ENCODE assay signal across 1 cellular context in the genomic region with DNA sequence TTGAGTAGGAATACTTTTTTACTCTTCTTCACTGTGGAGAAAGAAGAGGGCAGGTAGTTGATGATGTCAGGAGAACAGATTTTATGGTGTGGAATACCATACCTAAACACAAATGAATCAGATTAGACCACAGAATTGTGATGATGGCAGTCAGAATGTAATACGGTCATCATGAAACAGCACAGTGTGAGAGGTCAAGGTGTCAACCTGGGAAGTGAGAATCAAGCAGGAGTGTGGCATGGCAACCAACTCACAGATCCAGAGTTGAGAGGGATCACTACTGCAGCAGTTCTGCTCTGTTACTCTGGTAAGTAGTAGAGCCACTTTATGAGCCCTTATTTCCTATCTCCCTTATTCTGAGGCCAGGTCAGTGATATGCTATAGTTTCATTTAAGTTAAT.
TF ChIP-seq lines count a peak whose summit lies in the region.

No MANE protein-coding gene starts in this region.

TF ChIP-seq in K562, 482 proteins besides CTCF, POLR2A, EP300 and RAD21 (continued from another document):
- TF ChIP-seq, protein P1, sequence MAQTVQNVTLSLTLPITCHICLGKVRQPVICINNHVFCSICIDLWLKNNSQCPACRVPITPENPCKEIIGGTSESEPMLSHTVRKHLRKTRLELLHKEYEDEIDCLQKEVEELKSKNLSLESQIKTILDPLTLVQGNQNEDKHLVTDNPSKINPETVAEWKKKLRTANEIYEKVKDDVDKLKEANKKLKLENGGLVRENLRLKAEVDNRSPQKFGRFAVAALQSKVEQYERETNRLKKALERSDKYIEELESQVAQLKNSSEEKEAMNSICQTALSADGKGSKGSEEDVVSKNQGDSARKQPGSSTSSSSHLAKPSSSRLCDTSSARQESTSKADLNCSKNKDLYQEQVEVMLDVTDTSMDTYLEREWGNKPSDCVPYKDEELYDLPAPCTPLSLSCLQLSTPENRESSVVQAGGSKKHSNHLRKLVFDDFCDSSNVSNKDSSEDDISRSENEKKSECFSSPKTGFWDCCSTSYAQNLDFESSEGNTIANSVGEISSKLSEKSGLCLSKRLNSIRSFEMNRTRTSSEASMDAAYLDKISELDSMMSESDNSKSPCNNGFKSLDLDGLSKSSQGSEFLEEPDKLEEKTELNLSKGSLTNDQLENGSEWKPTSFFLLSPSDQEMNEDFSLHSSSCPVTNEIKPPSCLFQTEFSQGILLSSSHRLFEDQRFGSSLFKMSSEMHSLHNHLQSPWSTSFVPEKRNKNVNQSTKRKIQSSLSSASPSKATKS (CRISPR knock-in tag; IDR thresholded peaks at IDR 0.05) = no peak
- TF ChIP-seq FOSL1 (tag; conservative IDR thresholded peaks at IDR 0.05) (no peak), MAFG (tag; conservative IDR thresholded peaks at IDR 0.05) (no peak), MED1 (CRISPR knock-in tag; IDR thresholded peaks at IDR 0.05; ENCODE audit: borderline replicate concordance) (no peak), MCM3 (IDR thresholded peaks at IDR 0.05) (no peak), ZNF764 (CRISPR knock-in tag; IDR thresholded peaks at IDR 0.05; ENCODE audit: low read depth) (no peak), MTA3 (IDR thresholded peaks at IDR 0.05; ENCODE audit: borderline replicate concordance) (no peak), ATF7 (IDR thresholded peaks at IDR 0.05) (no peak), MXI1 (IDR thresholded peaks at IDR 0.05; ENCODE audit: low read depth, low read length) (no peak), SP1 (CRISPR knock-in tag; IDR thresholded peaks at IDR 0.05) (no peak), SAFB (IDR thresholded peaks at IDR 0.05; ENCODE audit: borderline replicate concordance, low read depth, low read length) (no peak)
- TF ChIP-seq, protein P2, sequence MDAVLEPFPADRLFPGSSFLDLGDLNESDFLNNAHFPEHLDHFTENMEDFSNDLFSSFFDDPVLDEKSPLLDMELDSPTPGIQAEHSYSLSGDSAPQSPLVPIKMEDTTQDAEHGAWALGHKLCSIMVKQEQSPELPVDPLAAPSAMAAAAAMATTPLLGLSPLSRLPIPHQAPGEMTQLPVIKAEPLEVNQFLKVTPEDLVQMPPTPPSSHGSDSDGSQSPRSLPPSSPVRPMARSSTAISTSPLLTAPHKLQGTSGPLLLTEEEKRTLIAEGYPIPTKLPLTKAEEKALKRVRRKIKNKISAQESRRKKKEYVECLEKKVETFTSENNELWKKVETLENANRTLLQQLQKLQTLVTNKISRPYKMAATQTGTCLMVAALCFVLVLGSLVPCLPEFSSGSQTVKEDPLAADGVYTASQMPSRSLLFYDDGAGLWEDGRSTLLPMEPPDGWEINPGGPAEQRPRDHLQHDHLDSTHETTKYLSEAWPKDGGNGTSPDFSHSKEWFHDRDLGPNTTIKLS (IDR thresholded peaks at IDR 0.05; ENCODE audit: borderline replicate concordance, low read depth) = no peak
- TF ChIP-seq, protein P3, sequence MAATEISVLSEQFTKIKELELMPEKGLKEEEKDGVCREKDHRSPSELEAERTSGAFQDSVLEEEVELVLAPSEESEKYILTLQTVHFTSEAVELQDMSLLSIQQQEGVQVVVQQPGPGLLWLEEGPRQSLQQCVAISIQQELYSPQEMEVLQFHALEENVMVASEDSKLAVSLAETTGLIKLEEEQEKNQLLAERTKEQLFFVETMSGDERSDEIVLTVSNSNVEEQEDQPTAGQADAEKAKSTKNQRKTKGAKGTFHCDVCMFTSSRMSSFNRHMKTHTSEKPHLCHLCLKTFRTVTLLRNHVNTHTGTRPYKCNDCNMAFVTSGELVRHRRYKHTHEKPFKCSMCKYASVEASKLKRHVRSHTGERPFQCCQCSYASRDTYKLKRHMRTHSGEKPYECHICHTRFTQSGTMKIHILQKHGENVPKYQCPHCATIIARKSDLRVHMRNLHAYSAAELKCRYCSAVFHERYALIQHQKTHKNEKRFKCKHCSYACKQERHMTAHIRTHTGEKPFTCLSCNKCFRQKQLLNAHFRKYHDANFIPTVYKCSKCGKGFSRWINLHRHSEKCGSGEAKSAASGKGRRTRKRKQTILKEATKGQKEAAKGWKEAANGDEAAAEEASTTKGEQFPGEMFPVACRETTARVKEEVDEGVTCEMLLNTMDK (IDR thresholded peaks at IDR 0.05; ENCODE audit: borderline replicate concordance, insufficient read depth, low read depth, low read length, poor library complexity, severe bottlenecking) = no peak
- TF ChIP-seq, protein P4, sequence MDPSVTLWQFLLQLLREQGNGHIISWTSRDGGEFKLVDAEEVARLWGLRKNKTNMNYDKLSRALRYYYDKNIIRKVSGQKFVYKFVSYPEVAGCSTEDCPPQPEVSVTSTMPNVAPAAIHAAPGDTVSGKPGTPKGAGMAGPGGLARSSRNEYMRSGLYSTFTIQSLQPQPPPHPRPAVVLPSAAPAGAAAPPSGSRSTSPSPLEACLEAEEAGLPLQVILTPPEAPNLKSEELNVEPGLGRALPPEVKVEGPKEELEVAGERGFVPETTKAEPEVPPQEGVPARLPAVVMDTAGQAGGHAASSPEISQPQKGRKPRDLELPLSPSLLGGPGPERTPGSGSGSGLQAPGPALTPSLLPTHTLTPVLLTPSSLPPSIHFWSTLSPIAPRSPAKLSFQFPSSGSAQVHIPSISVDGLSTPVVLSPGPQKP (CRISPR knock-in tag; IDR thresholded peaks at IDR 0.05) = no peak
